Comparison of ENCODE assay signal across 11 cellular contexts in the genomic region with DNA sequence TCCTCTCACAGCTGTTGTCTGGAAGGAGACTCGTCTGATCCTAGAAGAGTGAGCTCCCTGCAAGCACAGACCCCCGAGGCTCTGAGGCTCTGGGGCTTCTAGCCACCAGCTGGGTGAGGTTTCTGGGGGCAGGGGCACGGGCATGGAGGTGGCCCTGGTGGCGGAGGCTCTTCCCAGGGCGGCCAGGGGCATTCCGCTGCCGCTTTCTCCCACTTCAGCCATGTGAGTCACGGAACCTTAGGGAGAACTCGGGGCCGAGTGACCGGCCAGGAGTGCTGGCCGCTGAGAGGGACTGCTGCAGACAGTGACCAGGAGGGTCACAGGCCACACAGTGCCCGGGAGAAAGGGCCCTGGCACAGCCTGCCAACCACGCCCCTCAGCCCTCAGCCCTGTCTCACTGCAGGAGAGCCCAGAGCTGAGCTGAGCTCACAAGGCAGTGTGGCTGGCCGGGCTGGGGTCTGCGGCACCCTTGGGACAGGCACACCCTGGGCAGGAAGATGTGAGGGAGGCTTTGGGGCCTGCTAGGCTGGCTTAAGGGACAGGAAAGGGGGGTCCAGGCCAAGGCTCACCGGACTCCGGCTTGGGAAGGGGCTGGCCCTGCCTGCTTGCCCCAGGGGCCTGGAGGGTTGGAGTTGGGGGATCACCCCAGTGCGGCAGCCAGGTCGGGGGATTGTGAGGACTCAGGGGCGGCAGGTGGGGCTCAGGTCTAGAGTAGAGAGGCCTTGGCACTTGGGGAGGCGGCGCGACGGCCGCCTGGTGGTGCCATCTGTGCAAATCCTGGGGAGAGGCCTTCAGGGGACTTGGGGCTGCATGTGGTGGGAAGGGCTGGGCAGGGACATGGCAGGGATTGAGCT.
"Had no signal": no experiment of that assay in that cellular context is flagged by ENCODE, and none has a peak within 500 bp of the region (broad histone marks: within the 10 kb centered on the region; RNA-seq: fewer than 3 reads in every experiment).

No MANE protein-coding gene starts in this region.

- H3K9me3 Mint-ChIP-seq: activated B cell treated with CpG ODN at 0.5 μM for 24 hours; activated CD4-positive, alpha-beta T cell treated with anti-CD3 and anti-CD28 coated beads, Interleukin-2, amount 10 ng/mL, durations not matched to agents 7 days and 5 days; dendritic cell treated with granulocyte-macrophage colony-stimulating factor and Interleukin-4, amounts not matched to agents 40 ng/mL and 50 ng/mL, for 4 days; T-helper 1 cell treated with Interleukin-12 subunit alpha and Interleukin-12 subunit beta and Interleukin-4 antibody, amounts not matched to agents 30 μg/mL and 1 μg/mL, for 36 hours had no signal

- H3K9me3 ChIP-seq: tibial nerve, vagina had no signal

- H3K27me3 ChIP-seq: tibial nerve, vagina had no signal

- H3K27ac Mint-ChIP-seq: activated B cell treated with CpG ODN at 0.5 μM for 24 hours; activated CD4-positive, alpha-beta T cell treated with anti-CD3 and anti-CD28 coated beads, Interleukin-2, amount 10 ng/mL, durations not matched to agents 7 days and 5 days; brain; dendritic cell treated with granulocyte-macrophage colony-stimulating factor and Interleukin-4, amounts not matched to agents 40 ng/mL and 50 ng/mL, for 4 days; T-helper 1 cell treated with Interleukin-12 subunit alpha and Interleukin-12 subunit beta and Interleukin-4 antibody, amounts not matched to agents 30 μg/mL and 1 μg/mL, for 36 hours had no signal

- DNase-seq: activated B cell treated with CpG ODN at 0.5 μM for 24 hours; activated CD4-positive, alpha-beta T cell treated with anti-CD3 and anti-CD28 coated beads, Interleukin-2, amount 10 ng/mL, durations not matched to agents 7 days and 5 days; activated naive CD4-positive, alpha-beta T cell treated with anti-CD3 and anti-CD28 coated beads, Interleukin-2, amount 50 U/mL, for 16 hours; erythroblast; occipital lobe had no signal

- H3K36me3 ChIP-seq: vagina had no signal

- H3K4me1 Mint-ChIP-seq: activated B cell treated with CpG ODN at 0.5 μM for 24 hours; activated CD4-positive, alpha-beta T cell treated with anti-CD3 and anti-CD28 coated beads, Interleukin-2, amount 10 ng/mL, durations not matched to agents 7 days and 5 days had no signal

- H3K4me3 Mint-ChIP-seq: activated B cell treated with CpG ODN at 0.5 μM for 24 hours; activated CD4-positive, alpha-beta T cell treated with anti-CD3 and anti-CD28 coated beads, Interleukin-2, amount 10 ng/mL, durations not matched to agents 7 days and 5 days; brain; dendritic cell treated with granulocyte-macrophage colony-stimulating factor and Interleukin-4, amounts not matched to agents 40 ng/mL and 50 ng/mL, for 4 days; T-helper 1 cell treated with Interleukin-12 subunit alpha and Interleukin-12 subunit beta and Interleukin-4 antibody, amounts not matched to agents 30 μg/mL and 1 μg/mL, for 36 hours had no signal

- H3K4me3 ChIP-seq: skin epidermis, tibial nerve, vagina had no signal

- H3K4me1 ChIP-seq: tibial nerve, vagina had no signal

- H3K27ac ChIP-seq: skin epidermis, tibial nerve, vagina had no signal

- H3K27me3 Mint-ChIP-seq: activated B cell treated with CpG ODN at 0.5 μM for 24 hours; activated CD4-positive, alpha-beta T cell treated with anti-CD3 and anti-CD28 coated beads, Interleukin-2, amount 10 ng/mL, durations not matched to agents 7 days and 5 days; brain had no signal
